ENCODE assay signal across 16 cellular contexts in genomic region chr3:117633207-117633606, GRCh38.
"Had no signal": no experiment of that assay in that cellular context is flagged by ENCODE, and none has a peak within 500 bp of the region (broad histone marks: within the 10 kb centered on the region; RNA-seq: fewer than 3 reads in every experiment).

No MANE protein-coding gene starts in this region.

- DNase-seq: activated CD4-positive, alpha-beta T cell treated with anti-CD3 and anti-CD28 coated beads, Interleukin-2, amount 50 U/mL, for 1 hour; activated CD4-positive, CD25-positive, alpha-beta regulatory T cell treated with anti-CD3 and anti-CD28 coated beads, Interleukin-2, amount 50 U/mL, for 72 hours; activated CD8-positive, alpha-beta memory T cell treated with anti-CD3 and anti-CD28 coated beads, Interleukin-2, amount 50 U/mL, for 4 hours; activated naive CD4-positive, alpha-beta T cell treated with anti-CD3 and anti-CD28 coated beads for 36 hours; activated T-cell treated with anti-CD3 and anti-CD28 coated beads, Interleukin-2, amount 50 U/mL, for 4 hours; central memory CD4-positive, alpha-beta T cell; dorsolateral prefrontal cortex; endodermal cell; foreskin fibroblast; left cardiac atrium; mesenchymal stem cell; naive thymus-derived CD4-positive, alpha-beta T cell; stimulated activated naive CD8-positive, alpha-beta T cell treated with anti-CD3 and anti-CD28 coated beads, Interleukin-15, Interleukin-2, amounts not matched to agents 100 U/mL and 50 U/mL, for 24 hours had no signal

- FAIRE-seq: colon, urothelium cell line had no signal

- ATAC-seq: activated T-cell treated with anti-CD3 and anti-CD28 coated beads, Interleukin-2, amount 50 U/mL, for 4 hours; body of pancreas; left cardiac atrium; naive thymus-derived CD4-positive, alpha-beta T cell; stimulated activated naive CD8-positive, alpha-beta T cell treated with anti-CD3 and anti-CD28 coated beads, Interleukin-15, Interleukin-2, amounts not matched to agents 100 U/mL and 50 U/mL, for 24 hours had no signal
